ENCODE assay signal across 2 cellular contexts in the genomic region with DNA sequence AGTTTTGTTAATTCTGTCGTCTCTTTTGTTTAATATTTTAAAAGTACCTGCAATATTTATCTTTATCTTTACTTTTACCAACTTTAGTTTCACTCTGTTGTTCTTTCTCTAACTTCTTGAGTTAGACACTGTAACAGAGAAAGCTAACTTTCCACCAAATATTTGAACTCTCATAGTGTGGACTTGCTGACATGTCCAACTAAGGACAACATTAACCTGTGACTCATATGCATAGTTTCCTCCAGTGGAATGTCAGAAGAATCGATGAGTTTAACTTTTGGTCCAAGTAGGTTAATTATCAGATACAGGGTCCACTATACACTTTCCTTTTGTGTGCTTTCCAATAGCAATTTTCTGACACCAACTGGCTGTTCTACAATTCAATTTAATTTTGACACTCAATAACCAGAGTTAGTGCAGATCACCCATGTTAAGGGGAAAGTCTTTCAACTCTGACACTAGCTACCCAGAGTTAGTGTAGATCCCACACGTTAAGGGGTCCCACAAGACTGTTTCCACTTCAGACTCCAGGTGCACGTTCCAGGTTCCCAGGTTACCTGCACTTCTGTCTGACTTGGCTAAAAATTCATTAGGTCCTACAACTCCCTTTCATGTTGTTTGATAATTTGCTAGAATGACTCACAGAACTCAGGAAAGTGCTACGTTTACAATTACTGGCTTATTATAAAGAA.
TF ChIP-seq lines count a peak whose summit lies in the region.

No MANE protein-coding gene starts in this region.

TF ChIP-seq in HepG2, 621 proteins besides CTCF, POLR2A, EP300 and RAD21 (continued from another document and continues in another):
- TF ChIP-seq, protein P1, sequence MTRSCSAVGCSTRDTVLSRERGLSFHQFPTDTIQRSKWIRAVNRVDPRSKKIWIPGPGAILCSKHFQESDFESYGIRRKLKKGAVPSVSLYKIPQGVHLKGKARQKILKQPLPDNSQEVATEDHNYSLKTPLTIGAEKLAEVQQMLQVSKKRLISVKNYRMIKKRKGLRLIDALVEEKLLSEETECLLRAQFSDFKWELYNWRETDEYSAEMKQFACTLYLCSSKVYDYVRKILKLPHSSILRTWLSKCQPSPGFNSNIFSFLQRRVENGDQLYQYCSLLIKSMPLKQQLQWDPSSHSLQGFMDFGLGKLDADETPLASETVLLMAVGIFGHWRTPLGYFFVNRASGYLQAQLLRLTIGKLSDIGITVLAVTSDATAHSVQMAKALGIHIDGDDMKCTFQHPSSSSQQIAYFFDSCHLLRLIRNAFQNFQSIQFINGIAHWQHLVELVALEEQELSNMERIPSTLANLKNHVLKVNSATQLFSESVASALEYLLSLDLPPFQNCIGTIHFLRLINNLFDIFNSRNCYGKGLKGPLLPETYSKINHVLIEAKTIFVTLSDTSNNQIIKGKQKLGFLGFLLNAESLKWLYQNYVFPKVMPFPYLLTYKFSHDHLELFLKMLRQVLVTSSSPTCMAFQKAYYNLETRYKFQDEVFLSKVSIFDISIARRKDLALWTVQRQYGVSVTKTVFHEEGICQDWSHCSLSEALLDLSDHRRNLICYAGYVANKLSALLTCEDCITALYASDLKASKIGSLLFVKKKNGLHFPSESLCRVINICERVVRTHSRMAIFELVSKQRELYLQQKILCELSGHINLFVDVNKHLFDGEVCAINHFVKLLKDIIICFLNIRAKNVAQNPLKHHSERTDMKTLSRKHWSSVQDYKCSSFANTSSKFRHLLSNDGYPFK (CRISPR knock-in tag; IDR thresholded peaks at IDR 0.05; ENCODE audit: borderline replicate concordance) = no peak
- TF ChIP-seq PPARG (CRISPR knock-in tag; conservative IDR thresholded peaks at IDR 0.05) (no peak), MBNL3 (CRISPR knock-in tag; conservative IDR thresholded peaks at IDR 0.05) (no peak), AGO2 (optimal IDR thresholded peaks at IDR 0.05; ENCODE audit: low read depth, low read length) (no peak), SP1 (IDR thresholded peaks at IDR 0.05) (no peak), SP1 (CRISPR knock-in tag; IDR thresholded peaks at IDR 0.05) (no peak), BRD4 (CRISPR knock-in tag; IDR thresholded peaks at IDR 0.05) (no peak), TMF1 (CRISPR knock-in tag; IDR thresholded peaks at IDR 0.05; ENCODE audit: low read depth) (no peak), THYN1 (CRISPR knock-in tag; IDR thresholded peaks at IDR 0.05; ENCODE audit: borderline replicate concordance, low read depth) (no peak), HDAC1 (CRISPR knock-in tag; IDR thresholded peaks at IDR 0.05) (no peak), CCDC6 (CRISPR knock-in tag; IDR thresholded peaks at IDR 0.05) (no peak), MYC (CRISPR knock-in tag; IDR thresholded peaks at IDR 0.05; ENCODE audit: borderline replicate concordance) (no peak), MTA1 (CRISPR knock-in tag; IDR thresholded peaks at IDR 0.05; ENCODE audit: borderline replicate concordance) (no peak)
- TF ChIP-seq, protein P2, sequence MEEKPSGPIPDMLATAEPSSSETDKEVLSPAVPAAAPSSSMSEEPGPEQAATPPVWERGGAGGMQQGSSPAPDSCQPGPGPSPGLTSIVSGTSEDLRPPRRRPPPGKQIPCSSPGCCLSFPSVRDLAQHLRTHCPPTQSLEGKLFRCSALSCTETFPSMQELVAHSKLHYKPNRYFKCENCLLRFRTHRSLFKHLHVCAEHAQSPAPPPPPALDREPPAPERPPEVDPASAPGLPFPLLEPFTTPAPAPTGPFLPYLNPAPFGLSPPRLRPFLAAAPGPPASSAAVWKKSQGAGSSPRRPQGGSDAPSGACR (CRISPR knock-in tag; IDR thresholded peaks at IDR 0.05) = no peak
- TF ChIP-seq, protein P3, sequence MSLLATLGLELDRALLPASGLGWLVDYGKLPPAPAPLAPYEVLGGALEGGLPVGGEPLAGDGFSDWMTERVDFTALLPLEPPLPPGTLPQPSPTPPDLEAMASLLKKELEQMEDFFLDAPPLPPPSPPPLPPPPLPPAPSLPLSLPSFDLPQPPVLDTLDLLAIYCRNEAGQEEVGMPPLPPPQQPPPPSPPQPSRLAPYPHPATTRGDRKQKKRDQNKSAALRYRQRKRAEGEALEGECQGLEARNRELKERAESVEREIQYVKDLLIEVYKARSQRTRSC (CRISPR knock-in tag; IDR thresholded peaks at IDR 0.05; ENCODE audit: low read depth) = no peak
- TF ChIP-seq, protein P4, sequence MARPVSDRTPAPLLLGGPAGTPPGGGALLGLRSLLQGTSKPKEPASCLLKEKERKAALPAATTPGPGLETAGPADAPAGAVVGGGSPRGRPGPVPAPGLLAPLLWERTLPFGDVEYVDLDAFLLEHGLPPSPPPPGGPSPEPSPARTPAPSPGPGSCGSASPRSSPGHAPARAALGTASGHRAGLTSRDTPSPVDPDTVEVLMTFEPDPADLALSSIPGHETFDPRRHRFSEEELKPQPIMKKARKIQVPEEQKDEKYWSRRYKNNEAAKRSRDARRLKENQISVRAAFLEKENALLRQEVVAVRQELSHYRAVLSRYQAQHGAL (CRISPR knock-in tag; IDR thresholded peaks at IDR 0.05; ENCODE audit: not compliant biosample characterization) = no peak
- TF ChIP-seq, protein P5, sequence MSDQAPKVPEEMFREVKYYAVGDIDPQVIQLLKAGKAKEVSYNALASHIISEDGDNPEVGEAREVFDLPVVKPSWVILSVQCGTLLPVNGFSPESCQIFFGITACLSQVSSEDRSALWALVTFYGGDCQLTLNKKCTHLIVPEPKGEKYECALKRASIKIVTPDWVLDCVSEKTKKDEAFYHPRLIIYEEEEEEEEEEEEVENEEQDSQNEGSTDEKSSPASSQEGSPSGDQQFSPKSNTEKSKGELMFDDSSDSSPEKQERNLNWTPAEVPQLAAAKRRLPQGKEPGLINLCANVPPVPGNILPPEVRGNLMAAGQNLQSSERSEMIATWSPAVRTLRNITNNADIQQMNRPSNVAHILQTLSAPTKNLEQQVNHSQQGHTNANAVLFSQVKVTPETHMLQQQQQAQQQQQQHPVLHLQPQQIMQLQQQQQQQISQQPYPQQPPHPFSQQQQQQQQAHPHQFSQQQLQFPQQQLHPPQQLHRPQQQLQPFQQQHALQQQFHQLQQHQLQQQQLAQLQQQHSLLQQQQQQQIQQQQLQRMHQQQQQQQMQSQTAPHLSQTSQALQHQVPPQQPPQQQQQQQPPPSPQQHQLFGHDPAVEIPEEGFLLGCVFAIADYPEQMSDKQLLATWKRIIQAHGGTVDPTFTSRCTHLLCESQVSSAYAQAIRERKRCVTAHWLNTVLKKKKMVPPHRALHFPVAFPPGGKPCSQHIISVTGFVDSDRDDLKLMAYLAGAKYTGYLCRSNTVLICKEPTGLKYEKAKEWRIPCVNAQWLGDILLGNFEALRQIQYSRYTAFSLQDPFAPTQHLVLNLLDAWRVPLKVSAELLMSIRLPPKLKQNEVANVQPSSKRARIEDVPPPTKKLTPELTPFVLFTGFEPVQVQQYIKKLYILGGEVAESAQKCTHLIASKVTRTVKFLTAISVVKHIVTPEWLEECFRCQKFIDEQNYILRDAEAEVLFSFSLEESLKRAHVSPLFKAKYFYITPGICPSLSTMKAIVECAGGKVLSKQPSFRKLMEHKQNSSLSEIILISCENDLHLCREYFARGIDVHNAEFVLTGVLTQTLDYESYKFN (CRISPR knock-in tag; conservative IDR thresholded peaks at IDR 0.05) = peak; percentile 39; the same call in 1 of the 2 replicates

TF ChIP-seq in SK-N-SH treated with all-trans-retinoic acid at 6 μM for 48 hours, 23 proteins besides CTCF, POLR2A, EP300 and RAD21 (continued from another document):
- TF ChIP-seq, protein P6, sequence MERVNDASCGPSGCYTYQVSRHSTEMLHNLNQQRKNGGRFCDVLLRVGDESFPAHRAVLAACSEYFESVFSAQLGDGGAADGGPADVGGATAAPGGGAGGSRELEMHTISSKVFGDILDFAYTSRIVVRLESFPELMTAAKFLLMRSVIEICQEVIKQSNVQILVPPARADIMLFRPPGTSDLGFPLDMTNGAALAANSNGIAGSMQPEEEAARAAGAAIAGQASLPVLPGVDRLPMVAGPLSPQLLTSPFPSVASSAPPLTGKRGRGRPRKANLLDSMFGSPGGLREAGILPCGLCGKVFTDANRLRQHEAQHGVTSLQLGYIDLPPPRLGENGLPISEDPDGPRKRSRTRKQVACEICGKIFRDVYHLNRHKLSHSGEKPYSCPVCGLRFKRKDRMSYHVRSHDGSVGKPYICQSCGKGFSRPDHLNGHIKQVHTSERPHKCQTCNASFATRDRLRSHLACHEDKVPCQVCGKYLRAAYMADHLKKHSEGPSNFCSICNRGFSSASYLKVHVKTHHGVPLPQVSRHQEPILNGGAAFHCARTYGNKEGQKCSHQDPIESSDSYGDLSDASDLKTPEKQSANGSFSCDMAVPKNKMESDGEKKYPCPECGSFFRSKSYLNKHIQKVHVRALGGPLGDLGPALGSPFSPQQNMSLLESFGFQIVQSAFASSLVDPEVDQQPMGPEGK (CRISPR knock-in tag; IDR thresholded peaks at IDR 0.05; ENCODE audit: borderline replicate concordance) = no peak
- TF ChIP-seq TCF4 (CRISPR knock-in tag; IDR thresholded peaks at IDR 0.05; ENCODE audit: borderline replicate concordance) (no peak), BACH2 (CRISPR knock-in tag; IDR thresholded peaks at IDR 0.05; ENCODE audit: borderline replicate concordance) (no peak)
